8 cellular contexts compared by ENCODE assay signal in the genomic region with DNA sequence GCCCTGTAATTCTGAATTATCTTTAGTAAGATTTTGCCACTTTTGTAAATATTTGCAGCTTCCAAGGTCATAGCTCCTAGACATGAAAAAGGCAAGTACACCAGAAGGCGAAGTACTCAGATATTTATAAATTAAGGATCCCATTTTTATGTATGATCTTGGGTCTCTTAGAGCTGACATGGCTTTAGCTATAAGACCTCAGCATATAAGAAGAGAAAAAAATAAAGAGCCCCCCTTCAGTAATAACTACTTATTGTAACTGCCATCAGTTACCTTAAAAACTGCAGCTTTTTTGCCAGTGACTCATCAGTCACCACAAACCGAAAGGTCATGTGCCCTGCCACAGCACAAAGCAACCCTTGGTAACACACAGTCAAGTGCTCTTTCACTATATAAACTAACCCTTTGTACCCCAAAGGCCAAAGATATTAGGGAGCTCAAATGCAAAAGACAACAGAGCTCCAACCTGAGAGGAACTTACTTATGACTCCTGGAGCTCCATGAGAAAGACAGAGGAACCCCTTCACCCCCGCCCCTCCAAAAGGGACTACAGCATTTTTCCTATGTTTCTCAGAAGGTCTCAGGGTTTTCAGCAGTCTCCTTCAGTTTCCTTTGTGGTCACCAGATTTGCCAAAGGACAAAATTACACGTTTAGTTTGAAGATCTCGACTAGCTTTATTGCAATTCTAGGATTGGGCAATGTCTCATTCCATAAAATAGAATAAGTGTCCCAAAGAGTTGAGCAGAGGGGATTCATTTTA.
DNase-seq lines count a peak whose midpoint lies in the region; ATAC-seq and TF ChIP-seq lines count a peak whose summit lies in the region.

No MANE protein-coding gene starts in this region.

- DNase-seq in AML-193 (lab: John Stamatoyannopoulos, UW) (peak; percentile 38 to 52), UCSD-AML1 (lab: John Stamatoyannopoulos, UW; ENCODE audit: unreplicated experiment) (peak; percentile 21), fibroblast of lung (ENCODE audit: low read depth in 2 of 2) (peak; percentile 63 to 83), nephron progenitor cell (no peak), NCI-H1048 (lab: John Stamatoyannopoulos, UW) (no peak)
- DNase-seq in stimulated activated CD8-positive, alpha-beta memory T cell treated with anti-CD3 and anti-CD28 coated beads, Interleukin-2, amount 100 ng/mL, for 1 hour (ENCODE audit: low read depth in 2 of 2): peak; percentile 14 to 39

- H4K20me1 ChIP-seq in fibroblast of lung (ENCODE audit: control insufficient read depth, extremely low read depth, insufficient read depth, low read length): no peaks in the 10 kb centered on the region

- no peak overlapping the region for H3K27ac Mint-ChIP-seq in nephron progenitor cell

- peaks cover 4% of the 10 kb centered on the region for H3K4me1 ChIP-seq in fibroblast of lung (ENCODE audit: control insufficient read depth, extremely low read depth, insufficient read depth, low read length)

- TF ChIP-seq CTCF in fibroblast of lung (conservative IDR thresholded peaks at IDR 0.05 in 1 of 2, IDR thresholded peaks at IDR 0.05 in 1 of 2; ENCODE audit: low read depth in 1 of 2, low read length in 2 of 2) (no peak), nephron progenitor cell (IDR thresholded peaks at IDR 0.05) (no peak)

- no peak overlapping the region for H2AFZ ChIP-seq in fibroblast of lung (ENCODE audit: low read length)

- peaks cover 11% of the 10 kb centered on the region for H3K4me1 Mint-ChIP-seq in nephron progenitor cell

- H3K4me3 ChIP-seq in fibroblast of lung (replicated peaks in 1 of 4; ENCODE audit: control extremely low read depth in 1 of 4, insufficient read depth in 1 of 4, low read depth in 3 of 4, low read length in 4 of 4): no peak overlapping the region

- no peak overlapping the region for H3K4me2 ChIP-seq in fibroblast of lung (ENCODE audit: extremely low read depth, insufficient read depth, low read length)

- H3K9me3 Mint-ChIP-seq in nephron progenitor cell: peaks cover 13% of the 10 kb centered on the region

- no peaks in the 10 kb centered on the region for H3K79me2 ChIP-seq in fibroblast of lung (ENCODE audit: control insufficient read depth, insufficient read depth, low read length)

- no peaks in the 10 kb centered on the region for H3K9me3 ChIP-seq in fibroblast of lung (ENCODE audit: control insufficient read depth, insufficient read depth, low read depth, low read length)

- H3K36me3 Mint-ChIP-seq in nephron progenitor cell (ENCODE audit: low read depth): no peaks in the 10 kb centered on the region

- H3K27me3 ChIP-seq in fibroblast of lung (ENCODE audit: control insufficient read depth, insufficient read depth, low read length): no peaks in the 10 kb centered on the region

- H3K27ac ChIP-seq in fibroblast of lung (ENCODE audit: insufficient read depth, low read length): no peak overlapping the region

- ATAC-seq in GM19455 (IDR thresholded peaks at IDR 0.05; ENCODE audit: unreplicated experiment): peak; percentile 80
- ATAC-seq in HG03469 (IDR thresholded peaks at IDR 0.05; ENCODE audit: unreplicated experiment): peak; percentile 90

- no peak overlapping the region for H3K4me3 Mint-ChIP-seq in nephron progenitor cell

- H3K27me3 Mint-ChIP-seq in nephron progenitor cell (ENCODE audit: low read depth, poor library complexity): peaks cover 3% of the 10 kb centered on the region

- no peak overlapping the region for H3K9ac ChIP-seq in fibroblast of lung (ENCODE audit: insufficient read depth, low read length)

- H3K36me3 ChIP-seq in fibroblast of lung (ENCODE audit: control insufficient read depth, insufficient read depth, low read length): no peaks in the 10 kb centered on the region

Comparison
In these comparisons a context has a peak if more than half of its experiments do, and no peak if none do; other contexts are left out.
1. DNase-seq: peak in AML-193 (2 of 2), UCSD-AML1 (single experiment), fibroblast of lung (2 of 2) and stimulated activated CD8-positive, alpha-beta memory T cell treated with anti-CD3 and anti-CD28 coated beads, Interleukin-2, amount 100 ng/mL, for 1 hour (2 of 2); none in nephron progenitor cell (single experiment) and NCI-H1048 (single experiment).